In genomic region chr1:243596441-243597183, GRCh38 we compare ENCODE assay signal across 8 cellular contexts.
DNase-seq lines count a peak whose midpoint lies in the region; ATAC-seq and TF ChIP-seq lines count a peak whose summit lies in the region.

No MANE protein-coding gene starts in this region.

- H3K9me3 Mint-ChIP-seq in dendritic cell treated with granulocyte-macrophage colony-stimulating factor and Interleukin-4, amounts not matched to agents 40 ng/mL and 50 ng/mL, for 4 days, result peaks cover 3% of the 10 kb centered on the region

- no peaks in the 10 kb centered on the region for H3K27me3 ChIP-seq in hepatocyte

- 87% methylated on average over 6 of the region's 6 CpGs for WGBS in hepatocyte (ENCODE audit: low lambda C conversion rate, missing lambda C conversion rate)

- no peak overlapping the region for H3K4me3 ChIP-seq in hepatocyte

- no peaks in the 10 kb centered on the region for H3K27me3 Mint-ChIP-seq in dendritic cell treated with granulocyte-macrophage colony-stimulating factor and Interleukin-4, amounts not matched to agents 40 ng/mL and 50 ng/mL, for 4 days

- no peak overlapping the region for H3K4me2 ChIP-seq in hepatocyte

- no peaks in the 10 kb centered on the region for H3K36me3 ChIP-seq in hepatocyte (replicated peaks; ENCODE audit: insufficient read depth, low read depth)

- H3K9me2 ChIP-seq in hepatocyte (replicated peaks; ENCODE audit: insufficient read depth), result no peaks in the 10 kb centered on the region

- no peaks in the 10 kb centered on the region for H3K79me2 ChIP-seq in hepatocyte

- no peaks in the 10 kb centered on the region for H3K9me3 ChIP-seq in hepatocyte (ENCODE audit: low read depth)

- H3K36me3 Mint-ChIP-seq in dendritic cell treated with granulocyte-macrophage colony-stimulating factor and Interleukin-4, amounts not matched to agents 40 ng/mL and 50 ng/mL, for 4 days (ENCODE audit: low read depth), result peaks cover 4% of the 10 kb centered on the region

- H3K4me1 Mint-ChIP-seq in dendritic cell treated with granulocyte-macrophage colony-stimulating factor and Interleukin-4, amounts not matched to agents 40 ng/mL and 50 ng/mL, for 4 days (ENCODE audit: low read depth), result peaks cover 18% of the 10 kb centered on the region

- ATAC-seq in HG02798 (IDR thresholded peaks at IDR 0.05; ENCODE audit: poor library complexity, unreplicated experiment), result peak; percentile 98

- H3K27ac ChIP-seq in hepatocyte, result no peak overlapping the region

- peak; percentile 66 for DNase-seq in activated effector memory CD4-positive, alpha-beta T cell treated with anti-CD3 and anti-CD28 coated beads, Interleukin-2, amount 50 U/mL, for 16 hours
- no peak for DNase-seq in activated effector memory CD4-positive, alpha-beta T cell treated with Interleukin-2 at 50 U/mL for 16 hours
- DNase-seq in NOMO-1 treated with dmso at 0.1 percent for 144 hours (lab: John Stamatoyannopoulos, UW; ENCODE audit: unreplicated experiment), result peak; percentile 20
- DNase-seq in DMS153 (lab: John Stamatoyannopoulos, UW), result no peak
- DNase-seq in NCI-H2227 treated with DMSO at 0.1 percent for 48 hours (lab: John Stamatoyannopoulos, UW), result no peak
- DNase-seq in hepatocyte (ENCODE audit: low spot score), result no peak

- no peaks in the 10 kb centered on the region for H3K4me1 ChIP-seq in hepatocyte (ENCODE audit: insufficient read depth)

- H3K27ac Mint-ChIP-seq in dendritic cell treated with granulocyte-macrophage colony-stimulating factor and Interleukin-4, amounts not matched to agents 40 ng/mL and 50 ng/mL, for 4 days, result peak overlapping the region; percentile 62

- H2AFZ ChIP-seq in hepatocyte, result no peak overlapping the region

- no peaks in the 10 kb centered on the region for H4K20me1 ChIP-seq in hepatocyte (ENCODE audit: insufficient read depth, poor library complexity, severe bottlenecking)

- TF ChIP-seq CTCF in hepatocyte (IDR thresholded peaks at IDR 0.05; ENCODE audit: poor library complexity), result no peak

- no peak overlapping the region for H3K4me3 Mint-ChIP-seq in dendritic cell treated with granulocyte-macrophage colony-stimulating factor and Interleukin-4, amounts not matched to agents 40 ng/mL and 50 ng/mL, for 4 days

- intact Hi-C loops in dendritic cell treated with granulocyte-macrophage colony-stimulating factor and Interleukin-4, amounts not matched to agents 40 ng/mL and 50 ng/mL, for 4 days (cut with micrococcal nuclease), result loop anchor here (5.0 kb wide), 1 partner anchor 131 kb away; no protein-coding TSS in a partner anchor

Comparison
In these comparisons a context has a peak if more than half of its experiments do, and no peak if none do; other contexts are left out.
1. DNase-seq: peak in activated effector memory CD4-positive, alpha-beta T cell treated with anti-CD3 and anti-CD28 coated beads, Interleukin-2, amount 50 U/mL, for 16 hours (single experiment) and NOMO-1 treated with dmso at 0.1 percent for 144 hours (single experiment); none in activated effector memory CD4-positive, alpha-beta T cell treated with Interleukin-2 at 50 U/mL for 16 hours (single experiment), DMS153 (single experiment), NCI-H2227 treated with DMSO at 0.1 percent for 48 hours (single experiment) and hepatocyte (single experiment).